Comparison of ENCODE assay signal across 19 cellular contexts in genomic region chr10:31000867-31001266, GRCh38. TPM values are rescaled to one million over a fixed set of nuclear protein-coding genes. Genes with fewer than 3 reads are reported as not detected.
A peak's percentile ranks its signal among the peaks of the same experiment; 100 is the strongest.
DNase-seq lines count a peak whose midpoint lies in the region; ATAC-seq and TF ChIP-seq lines count a peak whose summit lies in the region.
"Had no signal": no experiment of that assay in that cellular context is flagged by ENCODE, and none has a peak within 500 bp of the region (broad histone marks: within the 10 kb centered on the region; RNA-seq: fewer than 3 reads in every experiment).

No MANE protein-coding gene starts in this region.

- H3K4me1 ChIP-seq in gastrocnemius medialis (peaks cover 35 to 45% of the 10 kb centered on the region in 2 donors), mucosa of descending colon (ENCODE audit: low read depth) (no peaks in the 10 kb centered on the region)

- in situ Hi-C loops in gastrocnemius medialis (cut with MboI; ENCODE audit: low sequenced_read_pairs in 4 of 4) = no loop called here

- H3K36me3 ChIP-seq in gastrocnemius medialis (no peaks in the 10 kb centered on the region), mucosa of descending colon (ENCODE audit: low read depth) (no peaks in the 10 kb centered on the region)
- H3K36me3 ChIP-seq: esophagus squamous epithelium, SJSA1, transverse colon had no signal

- peak; percentile 81 to 89 for DNase-seq in HL-60 (ENCODE audit: low read depth in 1 of 2, low spot score in 1 of 2)
- peak; percentile 28 for DNase-seq in OCI-M1 (lab: John Stamatoyannopoulos, UW)
- peak; percentile 25 for DNase-seq in epithelial cell of esophagus (ENCODE audit: low read depth)
- DNase-seq in gastrocnemius medialis = no peak
- no peak for DNase-seq in glomerular visceral epithelial cell (ENCODE audit: extremely low spot score)
- DNase-seq in mucosa of descending colon = no peak
- DNase-seq: activated CD4-positive, alpha-beta T cell treated with anti-CD3 and anti-CD28 coated beads for 36 hours; activated naive CD4-positive, alpha-beta T cell treated with anti-CD3 and anti-CD28 coated beads for 36 hours; dorsolateral prefrontal cortex; esophagus squamous epithelium; naive B cell; NCI-H1436; NCI-H2227 treated with DMSO at 0.1 percent for 48 hours; posterior cingulate gyrus; transverse colon had no signal

- no peak for TF ChIP-seq POLR2A in gastrocnemius medialis (IDR thresholded peaks at IDR 0.05)

- intact Hi-C loops in gastrocnemius medialis (cut with DNase I; ENCODE audit: low total_unique reads) = no loop called here
- intact Hi-C loops in mucosa of descending colon (cut with DNase I, micrococcal nuclease) = no loop called here

- H3K27me3 ChIP-seq in HL-60 (ENCODE audit: insufficient read depth, poor library complexity, severe bottlenecking) = no peaks in the 10 kb centered on the region
- no peaks in the 10 kb centered on the region for H3K27me3 ChIP-seq in gastrocnemius medialis
- H3K27me3 ChIP-seq: dorsolateral prefrontal cortex, esophagus squamous epithelium, SJSA1, transverse colon had no signal

- H3K27ac ChIP-seq in HL-60 (replicated peaks) = peak overlapping the region; percentile 81
- peak overlapping the region in 3 of 4 donors; percentile 31 to 74 (median 72) for H3K27ac ChIP-seq in gastrocnemius medialis
- H3K27ac ChIP-seq: C4-2B, dorsolateral prefrontal cortex, SJSA1, transverse colon had no signal

- H3K4me3 ChIP-seq in HL-60 (replicated peaks; ENCODE audit: insufficient read depth, low read length) (no peak overlapping the region), epithelial cell of esophagus (ENCODE audit: low read length) (no peak overlapping the region), gastrocnemius medialis (no peak overlapping the region), mucosa of descending colon (no peak overlapping the region)
- H3K4me3 ChIP-seq: dorsolateral prefrontal cortex, esophagus squamous epithelium, SJSA1, transverse colon had no signal

- ATAC-seq in gastrocnemius medialis = peak in 1 of 2 donors; percentile 50
- no peak for ATAC-seq in mucosa of descending colon
- no peak for ATAC-seq in GM18511 (IDR thresholded peaks at IDR 0.05; ENCODE audit: unreplicated experiment)
- ATAC-seq: activated CD4-positive, alpha-beta T cell treated with anti-CD3 and anti-CD28 coated beads for 36 hours; stimulated activated memory B cell treated with anti-CD40 and anti-IgM and Interleukin-4, amounts not matched to agents 10 μg/mL and 1 μg/mL and 100 μg/mL, for 72 hours had no signal

- H3K9me3 ChIP-seq in gastrocnemius medialis (no peaks in the 10 kb centered on the region), mucosa of descending colon (no peaks in the 10 kb centered on the region)
- H3K9me3 ChIP-seq: esophagus squamous epithelium, SJSA1, transverse colon had no signal

- TF ChIP-seq CTCF in HL-60 (IDR thresholded peaks at IDR 0.05; ENCODE audit: insufficient read depth, low read length) (no peak), epithelial cell of esophagus (IDR thresholded peaks at IDR 0.05; ENCODE audit: insufficient read depth, low read depth, low read length, missing control alignments) (no peak), gastrocnemius medialis (IDR thresholded peaks at IDR 0.05 in 4 of 5, conservative IDR thresholded peaks at IDR 0.05 in 1 of 5) (no peak), mucosa of descending colon (IDR thresholded peaks at IDR 0.05) (no peak)

RNA-seq across cellular contexts. Expression of gene ZNF438, which starts 30.8 kb away (rescaled TPM):
- 10 to 100 TPM; 14.4 to 37.0 (median 26.5) TPM for total RNA-seq in gastrocnemius medialis
- 10 to 100 TPM in 1 of 3 donors, 1 to 10 TPM in 2; 4.7 to 12.3 (median 5.0) TPM for total RNA-seq in mucosa of descending colon

Comparison
In these comparisons a context has a peak if more than half of its experiments do, and no peak if none do; other contexts are left out.
1. DNase-seq: peak in HL-60 (2 of 2), OCI-M1 (single experiment) and epithelial cell of esophagus (single experiment); none in gastrocnemius medialis (0 of 2), glomerular visceral epithelial cell (single experiment) and mucosa of descending colon (0 of 3).